ENCODE assay signal across 8 cellular contexts in the genomic region with DNA sequence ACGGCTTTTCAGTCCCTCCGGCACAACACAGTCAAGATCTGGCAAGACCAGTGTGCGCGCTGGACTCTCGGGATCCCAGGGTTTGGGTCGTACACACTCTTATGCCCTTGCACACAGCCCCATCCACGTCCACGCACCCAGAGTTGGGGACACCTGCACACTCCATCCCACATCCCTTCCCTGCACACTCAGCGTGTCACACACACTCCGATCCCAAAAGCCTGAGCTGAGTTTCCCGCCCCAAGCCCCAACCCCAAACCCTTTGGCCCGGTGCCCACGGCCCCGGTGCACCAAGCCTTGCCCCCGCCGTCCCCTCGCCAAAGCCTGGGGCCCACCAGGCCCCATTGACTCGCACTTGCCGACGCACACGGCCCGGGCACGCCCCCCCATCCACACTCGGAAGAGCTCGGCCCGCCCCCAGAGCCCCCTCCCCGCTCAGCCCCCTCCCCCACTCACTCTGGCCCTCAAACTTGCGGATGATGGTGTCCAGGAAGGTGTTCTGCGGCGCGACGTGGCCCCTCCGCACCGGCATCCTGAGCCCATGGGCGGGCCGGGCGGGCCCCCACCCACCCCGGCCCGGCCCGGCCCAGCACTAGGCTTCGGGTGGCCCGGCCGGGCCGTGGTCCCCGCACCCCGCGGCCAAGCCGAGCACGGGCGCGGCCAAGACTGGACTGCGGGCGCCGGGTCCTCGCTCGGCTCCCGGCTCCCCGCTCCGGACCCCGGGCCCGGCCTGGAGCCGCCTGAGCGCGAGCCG. TPM values are rescaled to one million over a fixed set of nuclear protein-coding genes. Genes with fewer than 3 reads are reported as not detected.
DNase-seq lines count a peak whose midpoint lies in the region; ATAC-seq and TF ChIP-seq lines count a peak whose summit lies in the region.

No MANE protein-coding gene starts in this region.

- peaks cover 62% of the 10 kb centered on the region for H3K27me3 Mint-ChIP-seq in T-helper 1 cell treated with Interleukin-12 subunit alpha and Interleukin-12 subunit beta and Interleukin-4 antibody, amounts not matched to agents 30 μg/mL and 1 μg/mL, for 36 hours (ENCODE audit: low read depth)
- peaks cover 69% of the 10 kb centered on the region for H3K27me3 Mint-ChIP-seq in stimulated activated naive CD8-positive, alpha-beta T cell treated with anti-CD3 and anti-CD28 coated beads, Interleukin-15, amount 100 ng/mL, for 72 hours

- H3K27ac ChIP-seq in left ventricle myocardium inferior (replicated peaks), result peak overlapping the region; percentile 96

- no peaks in the 10 kb centered on the region for H3K36me3 ChIP-seq in left ventricle myocardium inferior

- H3K4me3 Mint-ChIP-seq in T-helper 1 cell treated with Interleukin-12 subunit alpha and Interleukin-12 subunit beta and Interleukin-4 antibody, amounts not matched to agents 30 μg/mL and 1 μg/mL, for 36 hours, result peak overlapping the region; percentile 84
- peak overlapping the region; percentile 76 to 78 for H3K4me3 Mint-ChIP-seq in stimulated activated naive CD8-positive, alpha-beta T cell treated with anti-CD3 and anti-CD28 coated beads, Interleukin-15, amount 100 ng/mL, for 72 hours

- H3K36me3 Mint-ChIP-seq in T-helper 1 cell treated with Interleukin-12 subunit alpha and Interleukin-12 subunit beta and Interleukin-4 antibody, amounts not matched to agents 30 μg/mL and 1 μg/mL, for 36 hours (ENCODE audit: low read depth), result peaks cover 5% of the 10 kb centered on the region

- DNase-seq in T-helper 1 cell, result no peak
- DNase-seq in OCI-M1 (lab: John Stamatoyannopoulos, UW), result peak; percentile 2
- no peak for DNase-seq in left ventricle myocardium inferior
- DNase-seq in stimulated activated naive CD8-positive, alpha-beta T cell treated with anti-CD3 and anti-CD28 coated beads, Interleukin-15, amount 100 ng/mL, for 72 hours, result no peak
- DNase-seq in iPS-NIHi7 (ENCODE audit: extremely low spot score), result no peak
- no peak for DNase-seq in activated CD4-positive, CD25-positive, alpha-beta regulatory T cell treated with anti-CD3 and anti-CD28 coated beads, Interleukin-2, amount 50 U/mL, for 72 hours

- ATAC-seq in stimulated activated naive CD8-positive, alpha-beta T cell treated with anti-CD3 and anti-CD28 coated beads, Interleukin-15, amount 100 ng/mL, for 72 hours, result no peak
- ATAC-seq in HG03439 (IDR thresholded peaks at IDR 0.05; ENCODE audit: unreplicated experiment), result no peak

- peak overlapping the region; percentile 52 for H3K27ac Mint-ChIP-seq in T-helper 1 cell treated with Interleukin-12 subunit alpha and Interleukin-12 subunit beta and Interleukin-4 antibody, amounts not matched to agents 30 μg/mL and 1 μg/mL, for 36 hours
- H3K27ac Mint-ChIP-seq in stimulated activated naive CD8-positive, alpha-beta T cell treated with anti-CD3 and anti-CD28 coated beads, Interleukin-15, amount 100 ng/mL, for 72 hours, result no peak overlapping the region

- H3K9me3 ChIP-seq in left ventricle myocardium inferior (replicated peaks), result no peaks in the 10 kb centered on the region

- peaks cover 83% of the 10 kb centered on the region for H3K27me3 ChIP-seq in left ventricle myocardium inferior (ENCODE audit: low read depth)

- intact Hi-C loops in left ventricle myocardium inferior (cut with micrococcal nuclease), result no loop called here

- no peaks in the 10 kb centered on the region for H3K9me3 Mint-ChIP-seq in T-helper 1 cell treated with Interleukin-12 subunit alpha and Interleukin-12 subunit beta and Interleukin-4 antibody, amounts not matched to agents 30 μg/mL and 1 μg/mL, for 36 hours
- H3K9me3 Mint-ChIP-seq in stimulated activated naive CD8-positive, alpha-beta T cell treated with anti-CD3 and anti-CD28 coated beads, Interleukin-15, amount 100 ng/mL, for 72 hours, result no peaks in the 10 kb centered on the region

- peaks cover 26% of the 10 kb centered on the region for H3K4me1 Mint-ChIP-seq in T-helper 1 cell treated with Interleukin-12 subunit alpha and Interleukin-12 subunit beta and Interleukin-4 antibody, amounts not matched to agents 30 μg/mL and 1 μg/mL, for 36 hours (ENCODE audit: low read depth)
- H3K4me1 Mint-ChIP-seq in stimulated activated naive CD8-positive, alpha-beta T cell treated with anti-CD3 and anti-CD28 coated beads, Interleukin-15, amount 100 ng/mL, for 72 hours, result peaks cover 56% of the 10 kb centered on the region

- H3K4me3 ChIP-seq in left ventricle myocardium inferior, result peak overlapping the region; percentile 67

- TF ChIP-seq CTCF in left ventricle myocardium inferior (IDR thresholded peaks at IDR 0.05; ENCODE audit: borderline replicate concordance), result no peak

- H3K4me1 ChIP-seq in left ventricle myocardium inferior, result peaks cover 62% of the 10 kb centered on the region

RNA-seq across cellular contexts. Expression of a gene that starts 0.6 kb away (rescaled TPM):
- 94.1 TPM for total RNA-seq in left ventricle myocardium inferior

RNA-seq across cellular contexts. Expression of a gene that starts 13.3 kb away (rescaled TPM):
- 12.6 TPM for total RNA-seq in left ventricle myocardium inferior

RNA-seq across cellular contexts. Expression of a gene that starts 46.7 kb away (rescaled TPM):
- not detected for total RNA-seq in left ventricle myocardium inferior

RNA-seq across cellular contexts. Expression of a gene that starts 50.7 kb away (rescaled TPM):
- 28.3 TPM for total RNA-seq in left ventricle myocardium inferior
